In the genomic region with DNA sequence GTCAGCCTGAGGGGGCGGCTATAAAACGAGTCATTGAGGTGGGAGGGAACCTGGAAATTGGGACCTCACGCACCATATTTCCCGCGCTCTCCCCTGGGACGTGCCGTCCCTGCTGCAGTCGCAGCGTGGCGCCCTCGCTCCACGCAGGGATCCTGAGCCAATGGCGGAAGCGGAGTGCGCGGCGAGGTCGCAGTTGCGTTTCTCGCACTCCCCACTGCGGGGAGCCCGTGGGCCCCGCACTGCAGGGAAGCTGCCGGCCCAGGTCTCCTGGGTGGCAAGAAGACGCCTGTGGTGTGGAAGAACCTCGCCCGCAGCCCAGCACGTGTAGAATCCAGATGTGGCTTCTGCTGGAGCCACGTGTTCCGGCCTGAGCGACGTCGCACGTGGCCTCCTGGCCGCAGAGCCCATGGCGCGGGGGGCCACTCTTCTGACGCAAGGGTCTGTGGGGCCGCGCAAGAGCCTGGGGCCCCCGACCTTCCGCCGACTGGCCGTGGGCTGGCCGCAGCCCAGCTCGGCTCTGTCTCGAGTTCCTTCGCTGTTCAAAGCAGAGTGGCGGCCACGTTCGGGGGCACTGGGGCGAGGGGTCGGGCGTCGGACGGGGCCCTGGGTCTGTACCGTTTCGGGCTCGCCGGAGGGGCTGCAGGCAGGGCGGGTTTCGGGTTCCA, we compare ENCODE assay signal across 8 cellular contexts. TPM values are rescaled to one million over a fixed set of nuclear protein-coding genes. Genes with fewer than 3 reads are reported as not detected.
DNase-seq lines count a peak whose midpoint lies in the region; ATAC-seq and TF ChIP-seq lines count a peak whose summit lies in the region.

No MANE protein-coding gene starts in this region.

- POLR2A ChIA-PET in IMR-90 (lab: Charles Lee; ENCODE audit: unreplicated experiment), result no interaction called here

- TF ChIP-seq RAD21 in IMR-90 (IDR thresholded peaks at IDR 0.05; ENCODE audit: low read length), result peak; percentile 88

- H4K20me1 ChIP-seq in IMR-90 (ENCODE audit: insufficient read depth, low read length), result no peaks in the 10 kb centered on the region

- peak; percentile 80 for ATAC-seq in GM19452 (IDR thresholded peaks at IDR 0.05; ENCODE audit: unreplicated experiment)
- peak; percentile 82 for ATAC-seq in IMR-90 (ENCODE audit: low read depth)
- peak; percentile 89 to 91 for ATAC-seq in activated CD4-positive, CD25-positive, alpha-beta regulatory T cell treated with anti-CD3 and anti-CD28 coated beads, Interleukin-2, amount 50 U/mL, for 24 hours

- no peaks in the 10 kb centered on the region for H3K9me3 ChIP-seq in IMR-90 (ENCODE audit: control insufficient read depth, insufficient read depth, low read length)

- no peak overlapping the region for H3K4me2 ChIP-seq in IMR-90 (ENCODE audit: low read depth, low read length)

- no peak overlapping the region for H2BK5ac ChIP-seq in IMR-90 (ENCODE audit: low read depth, low read length, poor library complexity, severe bottlenecking)

- H3K4ac ChIP-seq in IMR-90 (ENCODE audit: low read depth, low read length), result no peak overlapping the region

- peaks cover 36% of the 10 kb centered on the region for H3K27me3 ChIP-seq in IMR-90 (ENCODE audit: control insufficient read depth, insufficient read depth, low read length)

- no peaks in the 10 kb centered on the region for H3K79me1 ChIP-seq in IMR-90 (ENCODE audit: low read depth in 1 of 2, low read length in 2 of 2)

- H3K14ac ChIP-seq in IMR-90 (replicated peaks; ENCODE audit: low read depth, low read length), result no peak overlapping the region

- no peak overlapping the region for H4K91ac ChIP-seq in IMR-90 (ENCODE audit: insufficient read depth, low read depth, low read length)

- WGBS in IMR-90 (ENCODE audit: extremely low coverage in 2 of 2, insufficient read length in 1 of 2), 2 experiments, result 10% methylated on average over 43 of the region's 62 CpGs; no CpG with 5 or more reads in 1 of the 2 experiments

- H3K27ac ChIP-seq in IMR-90 (ENCODE audit: insufficient read depth, low read length), result no peak overlapping the region

- no peak overlapping the region for H3K56ac ChIP-seq in IMR-90 (ENCODE audit: extremely low read depth, insufficient read depth, low read length)

- no peak overlapping the region for H4K8ac ChIP-seq in IMR-90 (ENCODE audit: low read depth in 2 of 2, low read length in 2 of 2)

- H2AK5ac ChIP-seq in IMR-90 (ENCODE audit: low read depth, low read length), result no peak overlapping the region

- H2BK15ac ChIP-seq in IMR-90 (ENCODE audit: low read depth, low read length), result no peak overlapping the region

- dilution Hi-C loops in IMR-90 (cut with HindIII; ENCODE audit: low sequenced_read_pairs, unreplicated experiment), result no loop called here

- H3K18ac ChIP-seq in IMR-90 (ENCODE audit: low read depth, low read length), result no peak overlapping the region

- CTCF ChIA-PET in IMR-90 (lab: Yijun Ruan, JAX), result interaction anchor here (1.0 to 1.4 kb wide), 2 partner anchors 316 to 452 kb away, joined by 3 read pairs; no protein-coding TSS in a partner anchor

- H3K9me1 ChIP-seq in IMR-90 (ENCODE audit: insufficient read depth, low read length), result no peaks in the 10 kb centered on the region

- no TSS peak for BruUV-seq in IMR-90 (replicated peaks; lab: Mats Ljungman, UMichigan)

- in situ Hi-C loops in IMR-90 (cut with MboI; ENCODE audit: low sequenced_read_pairs), result loop anchor here (5.0 kb wide), 1 partner anchor 320 kb away; no protein-coding TSS in a partner anchor

- H3K9ac ChIP-seq in IMR-90 (ENCODE audit: low read depth, low read length), result no peak overlapping the region

- peaks cover 2% of the 10 kb centered on the region for H3K4me1 ChIP-seq in IMR-90 (ENCODE audit: control insufficient read depth, insufficient read depth, low read length)

- DNase-seq in AG20443 (ENCODE audit: low spot score), result peak; percentile 83
- peak; percentile 55 for DNase-seq in IMR-90
- peak; percentile 68 to 75 for DNase-seq in cardiac fibroblast (ENCODE audit: low read depth in 2 of 2)
- DNase-seq in kidney glomerular epithelial cell (lab: John Stamatoyannopoulos, UW), result peak; percentile 66
- DNase-seq in stimulated activated CD4-positive, alpha-beta T cell treated with anti-CD3 and anti-CD28 coated beads, Interleukin-2, amount 100 ng/mL, for 48 hours, result peak; percentile 69 to 80
- no peak for DNase-seq in NCI-H345 (lab: John Stamatoyannopoulos, UW)

- no peak overlapping the region for H2BK120ac ChIP-seq in IMR-90 (ENCODE audit: low read depth, low read length)

- no peak; the same call in 1 of the 2 replicates for TF ChIP-seq POLR2A in IMR-90 (IDR thresholded peaks at IDR 0.05; ENCODE audit: low read depth, low read length)

- H3K4me3 ChIP-seq in IMR-90 (ENCODE audit: insufficient read depth, low read depth, low read length) (no peak overlapping the region), cardiac fibroblast (replicated peaks in 1 of 2; ENCODE audit: low read depth in 2 of 2, low read length in 2 of 2) (no peak overlapping the region)

- H2AK9ac ChIP-seq in IMR-90 (replicated peaks; ENCODE audit: low read depth, low read length, poor library complexity), result peak overlapping the region; percentile 12

- peaks cover 9% of the 10 kb centered on the region for H3K36me3 ChIP-seq in IMR-90 (ENCODE audit: control insufficient read depth, insufficient read depth, low read length)

- intact Hi-C loops in IMR-90 (cut with micrococcal nuclease), result loop anchor here (1.0 to 10.0 kb wide), 3 partner anchors 180 to 453 kb away; no protein-coding TSS in a partner anchor

- H2BK20ac ChIP-seq in IMR-90 (ENCODE audit: low read depth, low read length), result no peak overlapping the region

- no peak overlapping the region for H4K5ac ChIP-seq in IMR-90 (ENCODE audit: low read depth, low read length)

- peak overlapping the region; percentile 60 for H2AFZ ChIP-seq in IMR-90 (replicated peaks; ENCODE audit: low read length, poor library complexity)

- TF ChIP-seq CTCF in IMR-90 (conservative IDR thresholded peaks at IDR 0.05; ENCODE audit: low read depth, low read length) (peak; percentile 94), cardiac fibroblast (IDR thresholded peaks at IDR 0.05; ENCODE audit: low read depth, low read length) (peak; percentile 79)

- no peak overlapping the region for H3K23ac ChIP-seq in IMR-90 (ENCODE audit: low read depth, low read length)

TF ChIP-seq in IMR-90, 13 proteins besides CTCF, POLR2A, EP300 and RAD21:
- TF ChIP-seq NFE2L2 (IDR thresholded peaks at IDR 0.05; ENCODE audit: low read depth, low read length) (no peak), FOS (IDR thresholded peaks at IDR 0.05; ENCODE audit: low read depth, low read length) (no peak), MAFK (IDR thresholded peaks at IDR 0.05; ENCODE audit: low read depth, low read length) (no peak), SMC3 (IDR thresholded peaks at IDR 0.05; ENCODE audit: low read depth, low read length) (peak; percentile 81), CEBPB (IDR thresholded peaks at IDR 0.05; ENCODE audit: low read depth, low read length) (no peak), MXI1 (IDR thresholded peaks at IDR 0.05; ENCODE audit: borderline replicate concordance, low read depth, low read length) (peak; percentile 56; the same call in 1 of the 2 replicates), BHLHE40 (IDR thresholded peaks at IDR 0.05; ENCODE audit: low read depth, low read length) (peak; percentile 56; the same call in 1 of the 2 replicates), CHD1 (IDR thresholded peaks at IDR 0.05; ENCODE audit: low read depth, low read length) (no peak), MAZ (IDR thresholded peaks at IDR 0.05; ENCODE audit: borderline replicate concordance, low read depth, low read length) (no peak), RCOR1 (IDR thresholded peaks at IDR 0.05; ENCODE audit: insufficient replicate concordance, low read length) (no peak), RFX5 (IDR thresholded peaks at IDR 0.05; ENCODE audit: low read depth, low read length) (no peak)
- TF ChIP-seq, protein P1, sequence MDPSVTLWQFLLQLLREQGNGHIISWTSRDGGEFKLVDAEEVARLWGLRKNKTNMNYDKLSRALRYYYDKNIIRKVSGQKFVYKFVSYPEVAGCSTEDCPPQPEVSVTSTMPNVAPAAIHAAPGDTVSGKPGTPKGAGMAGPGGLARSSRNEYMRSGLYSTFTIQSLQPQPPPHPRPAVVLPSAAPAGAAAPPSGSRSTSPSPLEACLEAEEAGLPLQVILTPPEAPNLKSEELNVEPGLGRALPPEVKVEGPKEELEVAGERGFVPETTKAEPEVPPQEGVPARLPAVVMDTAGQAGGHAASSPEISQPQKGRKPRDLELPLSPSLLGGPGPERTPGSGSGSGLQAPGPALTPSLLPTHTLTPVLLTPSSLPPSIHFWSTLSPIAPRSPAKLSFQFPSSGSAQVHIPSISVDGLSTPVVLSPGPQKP (IDR thresholded peaks at IDR 0.05; ENCODE audit: borderline replicate concordance, low read depth, low read length), result no peak
- TF ChIP-seq, protein P2, sequence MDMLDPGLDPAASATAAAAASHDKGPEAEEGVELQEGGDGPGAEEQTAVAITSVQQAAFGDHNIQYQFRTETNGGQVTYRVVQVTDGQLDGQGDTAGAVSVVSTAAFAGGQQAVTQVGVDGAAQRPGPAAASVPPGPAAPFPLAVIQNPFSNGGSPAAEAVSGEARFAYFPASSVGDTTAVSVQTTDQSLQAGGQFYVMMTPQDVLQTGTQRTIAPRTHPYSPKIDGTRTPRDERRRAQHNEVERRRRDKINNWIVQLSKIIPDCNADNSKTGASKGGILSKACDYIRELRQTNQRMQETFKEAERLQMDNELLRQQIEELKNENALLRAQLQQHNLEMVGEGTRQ (IDR thresholded peaks at IDR 0.05; ENCODE audit: low read depth, low read length), result no peak

RNA-seq across cellular contexts. Expression of a gene that starts 26.4 kb away (rescaled TPM):
- 10.2 and 10.3 TPM in 2 replicates for total RNA-seq in IMR-90 (2012; rRNA removed)
- polyA plus RNA-seq in IMR-90 (2012; rRNA removed), result 6.1 and 10.3 TPM in 2 replicates
- 3.8 and 6.9 TPM in 2 replicates for polyA plus RNA-seq in IMR-90 (2012; cell fraction: cytosol; rRNA removed)
- polyA plus RNA-seq in IMR-90 (2012; cell fraction: nucleus; rRNA removed; ENCODE audit: low replicate concordance), result 5.0 and 17.2 TPM in 2 replicates

RNA-seq across cellular contexts. Expression of a gene that starts 32.5 kb away (rescaled TPM):
- 98.3 and 99.1 TPM in 2 replicates for total RNA-seq in IMR-90 (2012; rRNA removed)
- polyA plus RNA-seq in IMR-90 (2012; rRNA removed), result 265 and 333 TPM in 2 replicates
- 604 and 664 TPM in 2 replicates for polyA plus RNA-seq in IMR-90 (2012; cell fraction: cytosol; rRNA removed)
- 167 and 179 TPM in 2 replicates for polyA plus RNA-seq in IMR-90 (2012; cell fraction: nucleus; rRNA removed; ENCODE audit: low replicate concordance)

RNA-seq across cellular contexts. Expression of a gene that starts 42.5 kb away (rescaled TPM):
- total RNA-seq in IMR-90 (2012; rRNA removed), result 1.1 and 1.3 TPM in 2 replicates
- 6.1 and 8.1 TPM in 2 replicates for polyA plus RNA-seq in IMR-90 (2012; rRNA removed)
- 0.56 and 1.5 TPM in 2 replicates for polyA plus RNA-seq in IMR-90 (2012; cell fraction: cytosol; rRNA removed)
- polyA plus RNA-seq in IMR-90 (2012; cell fraction: nucleus; rRNA removed; ENCODE audit: low replicate concordance), result 84.2 and 148 TPM in 2 replicates
